ENCODE assay signal across 1 cellular context in genomic region chr15:48421362-48421761, GRCh38.
TF ChIP-seq lines count a peak whose summit lies in the region.

No MANE protein-coding gene starts in this region.

TF ChIP-seq in GM23338, 12 proteins besides CTCF, POLR2A, EP300 and RAD21 (continued from another document):
- TF ChIP-seq REST (IDR thresholded peaks at IDR 0.05; ENCODE audit: unreplicated experiment) (no peak), CREB1 (CRISPR knock-in tag; IDR thresholded peaks at IDR 0.05; ENCODE audit: low read depth) (no peak), EZH2phosphoT487 (IDR thresholded peaks at IDR 0.05; ENCODE audit: unreplicated experiment) (no peak), JUNB (IDR thresholded peaks at IDR 0.05; ENCODE audit: unreplicated experiment) (no peak), EZH2 (IDR thresholded peaks at IDR 0.05; ENCODE audit: low read depth, unreplicated experiment) (no peak), STAT1 (IDR thresholded peaks at IDR 0.05; ENCODE audit: unreplicated experiment) (no peak), ZNF331 (CRISPR knock-in tag; IDR thresholded peaks at IDR 0.05; ENCODE audit: low read depth) (no peak), ZNF114 (CRISPR knock-in tag; IDR thresholded peaks at IDR 0.05) (no peak), POLR2AphosphoS5 (IDR thresholded peaks at IDR 0.05; ENCODE audit: low read depth) (no peak), ZNF462 (CRISPR knock-in tag; IDR thresholded peaks at IDR 0.05) (no peak), ETS1 (IDR thresholded peaks at IDR 0.05) (no peak)
